38 cellular contexts compared by ENCODE assay signal in the genomic region with DNA sequence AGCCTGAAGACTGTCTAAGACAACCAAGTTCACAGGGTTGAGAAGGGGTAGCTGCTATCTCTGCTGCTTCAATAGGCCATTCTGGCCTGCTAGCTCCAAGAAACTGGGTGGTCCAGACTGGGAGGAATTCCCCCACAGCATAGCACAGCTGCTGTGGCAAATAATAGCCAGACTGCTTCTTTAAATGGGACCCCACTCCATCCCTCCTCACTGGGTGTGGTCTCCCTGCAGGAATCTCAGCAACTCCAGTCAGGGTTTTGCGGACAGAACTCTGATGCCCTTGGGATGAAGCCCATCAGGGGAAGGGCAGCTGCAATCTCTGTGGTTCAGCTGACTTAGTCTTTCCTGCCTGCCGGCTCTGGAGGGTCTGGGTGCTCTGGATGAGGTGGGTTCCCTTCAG.
"Had no signal": no experiment of that assay in that cellular context is flagged by ENCODE, and none has a peak within 500 bp of the region (broad histone marks: within the 10 kb centered on the region; RNA-seq: fewer than 3 reads in every experiment).

No MANE protein-coding gene starts in this region.

- H3K9me3 ChIP-seq: adrenal gland, ascending aorta, body of pancreas had no signal

- H3K27me3 ChIP-seq: ascending aorta, body of pancreas, brain microvascular endothelial cell, cardiac muscle cell had no signal

- H3K4me1 Mint-ChIP-seq: activated naive CD4-positive, alpha-beta T cell treated with anti-CD3 and anti-CD28 coated beads, Interleukin-2, amount 10 ng/mL, durations not matched to agents 7 days and 5 days; activated naive CD4-positive, alpha-beta T cell treated with anti-CD3 and anti-CD28 coated beads, Interleukin-2, amount 50 U/mL, for 24 hours; activated naive CD8-positive, alpha-beta T cell treated with anti-CD3 and anti-CD28 coated beads for 36 hours; activated naive CD8-positive, alpha-beta T cell treated with anti-CD3 and anti-CD28 coated beads, Interleukin-2, amount 10 ng/mL, durations not matched to agents 7 days and 5 days; activated naive CD8-positive, alpha-beta T cell treated with anti-CD3 and anti-CD28 coated beads, Interleukin-2, amount 50 U/mL, for 24 hours; activated T-helper 17 cell treated with anti-CD3 and anti-CD28 coated beads, Interleukin-2, amount 50 U/mL, for 72 hours; brain; central memory CD8-positive, alpha-beta T cell had no signal

- H3K9me3 Mint-ChIP-seq: activated naive CD4-positive, alpha-beta T cell treated with anti-CD3 and anti-CD28 coated beads, Interleukin-2, amount 50 U/mL, for 24 hours; activated naive CD8-positive, alpha-beta T cell treated with anti-CD3 and anti-CD28 coated beads, Interleukin-2, amount 50 U/mL, for 24 hours; activated T-cell treated with anti-CD3 and anti-CD28 coated beads, Interleukin-2, amount 50 U/mL, for 4 hours; activated T-helper 1 cell treated with anti-CD3 and anti-CD28 coated beads, Interleukin-12 subunit alpha, Interleukin-12 subunit beta, Interleukin-2, Interleukin-4 antibody, amounts not matched to agents 30 ng/mL and 10 ng/mL and 1 ng/mL, durations not matched to agents 14 hours and 24 hours and 36 hours; activated T-helper 17 cell treated with anti-CD3 and anti-CD28 coated beads, Interleukin-2, amount 50 U/mL, for 72 hours had no signal

- H3K27ac ChIP-seq: adrenal gland, ascending aorta, body of pancreas, brain microvascular endothelial cell, breast epithelium, cardiac muscle cell had no signal

- H3K27ac Mint-ChIP-seq: activated naive CD4-positive, alpha-beta T cell treated with anti-CD3 and anti-CD28 coated beads for 36 hours; activated naive CD4-positive, alpha-beta T cell treated with anti-CD3 and anti-CD28 coated beads, Interleukin-2, amount 10 ng/mL, durations not matched to agents 7 days and 5 days; activated naive CD4-positive, alpha-beta T cell treated with anti-CD3 and anti-CD28 coated beads, Interleukin-2, amount 50 U/mL, for 24 hours; activated naive CD8-positive, alpha-beta T cell; activated naive CD8-positive, alpha-beta T cell treated with anti-CD3 and anti-CD28 coated beads for 36 hours; activated naive CD8-positive, alpha-beta T cell treated with anti-CD3 and anti-CD28 coated beads, Interleukin-2, amount 10 ng/mL, durations not matched to agents 7 days and 5 days; activated naive CD8-positive, alpha-beta T cell treated with anti-CD3 and anti-CD28 coated beads, Interleukin-2, amount 50 U/mL, for 24 hours; activated T-cell treated with anti-CD3 and anti-CD28 coated beads, Interleukin-2, amount 50 U/mL, for 24 hours; activated T-cell treated with anti-CD3 and anti-CD28 coated beads, Interleukin-2, amount 50 U/mL, for 72 hours; activated T-helper 1 cell treated with anti-CD3 and anti-CD28 coated beads, Interleukin-12 subunit alpha, Interleukin-12 subunit beta, Interleukin-2, Interleukin-4 antibody, amounts not matched to agents 30 ng/mL and 10 ng/mL and 1 ng/mL, durations not matched to agents 14 hours and 24 hours and 36 hours; activated T-helper 17 cell treated with anti-CD3 and anti-CD28 coated beads, Interleukin-2, amount 50 U/mL, for 72 hours; activated T-helper 2 cell treated with anti-CD3 and anti-CD28 coated beads, Interferon-gamma antibody, Interleukin-2, Interleukin-4, amounts not matched to agents 10 μg/mL and 5 μg/mL and 100 μg/mL, durations not matched to agents 14 hours and 24 hours and 36 hours; brain had no signal

- H3K4me3 ChIP-seq: adrenal gland, ascending aorta, body of pancreas, breast epithelium, cardiac muscle cell had no signal

- H3K36me3 Mint-ChIP-seq: activated naive CD4-positive, alpha-beta T cell treated with anti-CD3 and anti-CD28 coated beads, Interleukin-2, amount 10 ng/mL, durations not matched to agents 7 days and 5 days; activated naive CD4-positive, alpha-beta T cell treated with anti-CD3 and anti-CD28 coated beads, Interleukin-2, amount 50 U/mL, for 24 hours; activated naive CD4-positive, alpha-beta T cell treated with anti-CD3 and anti-CD28 coated beads, Interleukin-2, amount 50 U/mL, for 72 hours; activated naive CD8-positive, alpha-beta T cell; activated naive CD8-positive, alpha-beta T cell treated with anti-CD3 and anti-CD28 coated beads for 36 hours; activated naive CD8-positive, alpha-beta T cell treated with anti-CD3 and anti-CD28 coated beads, Interleukin-2, amount 10 ng/mL, durations not matched to agents 7 days and 5 days; brain had no signal

- H3K36me3 ChIP-seq: adrenal gland, ascending aorta, brain microvascular endothelial cell, breast epithelium, cardiac muscle cell had no signal

- H3K27me3 Mint-ChIP-seq: activated naive CD4-positive, alpha-beta T cell treated with anti-CD3 and anti-CD28 coated beads, Interleukin-2, amount 10 ng/mL, durations not matched to agents 7 days and 5 days; activated naive CD4-positive, alpha-beta T cell treated with anti-CD3 and anti-CD28 coated beads, Interleukin-2, amount 50 U/mL, for 24 hours; activated naive CD8-positive, alpha-beta T cell; activated naive CD8-positive, alpha-beta T cell treated with anti-CD3 and anti-CD28 coated beads for 36 hours; activated naive CD8-positive, alpha-beta T cell treated with anti-CD3 and anti-CD28 coated beads, Interleukin-2, amount 10 ng/mL, durations not matched to agents 7 days and 5 days; activated naive CD8-positive, alpha-beta T cell treated with anti-CD3 and anti-CD28 coated beads, Interleukin-2, amount 50 U/mL, for 24 hours; activated T-helper 17 cell treated with anti-CD3 and anti-CD28 coated beads, Interleukin-2, amount 50 U/mL, for 72 hours; central memory CD8-positive, alpha-beta T cell had no signal

- H3K4me3 Mint-ChIP-seq: activated naive CD4-positive, alpha-beta T cell treated with anti-CD3 and anti-CD28 coated beads for 36 hours; activated naive CD4-positive, alpha-beta T cell treated with anti-CD3 and anti-CD28 coated beads, Interleukin-2, amount 10 ng/mL, durations not matched to agents 7 days and 5 days; activated naive CD4-positive, alpha-beta T cell treated with anti-CD3 and anti-CD28 coated beads, Interleukin-2, amount 50 U/mL, for 24 hours; activated naive CD8-positive, alpha-beta T cell; activated naive CD8-positive, alpha-beta T cell treated with anti-CD3 and anti-CD28 coated beads for 36 hours; activated naive CD8-positive, alpha-beta T cell treated with anti-CD3 and anti-CD28 coated beads, Interleukin-2, amount 10 ng/mL, durations not matched to agents 7 days and 5 days; activated naive CD8-positive, alpha-beta T cell treated with anti-CD3 and anti-CD28 coated beads, Interleukin-2, amount 50 U/mL, for 24 hours; activated T-cell treated with anti-CD3 and anti-CD28 coated beads, Interleukin-2, amount 50 U/mL, for 24 hours; activated T-cell treated with anti-CD3 and anti-CD28 coated beads, Interleukin-2, amount 50 U/mL, for 4 hours; activated T-cell treated with anti-CD3 and anti-CD28 coated beads, Interleukin-2, amount 50 U/mL, for 72 hours; activated T-helper 1 cell treated with anti-CD3 and anti-CD28 coated beads, Interleukin-12 subunit alpha, Interleukin-12 subunit beta, Interleukin-2, Interleukin-4 antibody, amounts not matched to agents 30 ng/mL and 10 ng/mL and 1 ng/mL, durations not matched to agents 14 hours and 24 hours and 36 hours; activated T-helper 17 cell treated with anti-CD3 and anti-CD28 coated beads, Interleukin-2, amount 50 U/mL, for 72 hours; brain; central memory CD8-positive, alpha-beta T cell had no signal

- DNase-seq: activated effector memory CD4-positive, alpha-beta T cell treated with anti-CD3 and anti-CD28 coated beads, Interleukin-2, amount 50 U/mL, for 16 hours; activated effector memory CD4-positive, alpha-beta T cell treated with Interleukin-2 at 50 U/mL for 16 hours; activated gamma-delta T cell; activated gamma-delta T cell treated with Interleukin-2 at 50 U/mL for 16 hours; activated naive CD4-positive, alpha-beta T cell; activated naive CD4-positive, alpha-beta T cell treated with anti-CD3 and anti-CD28 coated beads for 36 hours; activated naive CD4-positive, alpha-beta T cell treated with anti-CD3 and anti-CD28 coated beads, Interleukin-2, amount 10 ng/mL, durations not matched to agents 7 days and 5 days; activated naive CD4-positive, alpha-beta T cell treated with anti-CD3 and anti-CD28 coated beads, Interleukin-2, amount 50 U/mL, for 16 hours; activated naive CD4-positive, alpha-beta T cell treated with Interleukin-2 at 50 U/mL for 16 hours; activated naive CD8-positive, alpha-beta T cell treated with anti-CD3 and anti-CD28 coated beads for 36 hours; activated naive CD8-positive, alpha-beta T cell treated with anti-CD3 and anti-CD28 coated beads, Interleukin-2, amount 10 ng/mL, durations not matched to agents 7 days and 5 days; activated naive CD8-positive, alpha-beta T cell treated with anti-CD3 and anti-CD28 coated beads, Interleukin-2, amount 50 U/mL, for 24 hours; activated T-cell treated with anti-CD3 and anti-CD28 coated beads, Interleukin-2, amount 50 U/mL, for 1 hour; activated T-cell treated with anti-CD3 and anti-CD28 coated beads, Interleukin-2, amount 50 U/mL, for 24 hours; activated T-cell treated with anti-CD3 and anti-CD28 coated beads, Interleukin-2, amount 50 U/mL, for 4 hours; activated T-cell treated with anti-CD3 and anti-CD28 coated beads, Interleukin-2, amount 50 U/mL, for 48 hours; activated T-cell treated with anti-CD3 and anti-CD28 coated beads, Interleukin-2, amount 50 U/mL, for 72 hours; adrenal gland; amniotic stem cell; amygdala; anterior cingulate cortex; aorta; body of pancreas; brain microvascular endothelial cell; caudate nucleus; central memory CD4-positive, alpha-beta T cell; cerebellar nuclear complex had no signal

- H3K4me1 ChIP-seq: adrenal gland, ascending aorta, body of pancreas, breast epithelium had no signal
